8 cellular contexts compared by ENCODE assay signal in the genomic region with DNA sequence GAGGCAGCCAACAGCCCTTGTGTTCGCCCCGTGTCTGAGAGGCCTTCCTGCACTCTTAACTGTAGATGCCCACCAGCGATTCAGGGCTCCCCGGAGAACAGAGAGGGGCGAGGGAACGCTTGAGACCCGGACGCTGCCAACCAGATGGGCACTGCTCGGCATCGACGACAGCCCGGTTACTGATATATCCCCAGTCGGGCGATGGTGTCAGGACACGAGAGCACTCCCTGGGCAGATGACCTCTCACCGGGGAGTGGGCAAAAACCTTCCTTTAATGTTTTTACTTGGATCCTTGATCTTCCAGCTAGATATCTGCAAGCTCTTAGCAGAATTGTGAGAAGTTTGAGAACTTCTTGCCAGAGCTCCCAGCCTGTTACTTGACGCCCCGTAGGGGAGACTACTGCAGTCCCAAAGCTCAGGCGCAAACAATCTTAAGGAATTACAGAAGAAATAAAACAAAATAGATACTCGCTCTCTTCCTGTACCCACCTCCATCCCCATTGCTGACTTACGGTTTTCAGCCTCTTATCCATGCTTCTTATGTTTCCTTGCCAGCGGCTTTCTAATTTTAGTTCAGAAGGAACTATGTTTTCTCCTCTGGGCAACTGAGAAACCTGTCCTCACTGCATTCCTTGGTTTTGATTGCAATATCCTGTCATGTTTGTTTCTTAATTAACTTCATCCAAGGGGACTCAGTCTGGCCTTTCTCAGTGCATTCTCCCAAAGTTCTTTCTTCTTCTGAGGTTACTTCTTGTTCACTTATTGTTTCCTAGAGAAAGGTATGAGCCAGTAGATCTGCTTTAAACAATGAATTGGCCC. TPM values are rescaled to one million over a fixed set of nuclear protein-coding genes. Genes with fewer than 3 reads are reported as not detected.
DNase-seq lines count a peak whose midpoint lies in the region; ATAC-seq, FAIRE-seq and TF ChIP-seq lines count a peak whose summit lies in the region.

No MANE protein-coding gene starts in this region.

- no peak for TF ChIP-seq POLR2A in GM12891 (IDR thresholded peaks at IDR 0.05; ENCODE audit: low read depth, low read length)

- H4K20me1 ChIP-seq in SU-DHL-6 (ENCODE audit: low read depth, low read length): no peaks in the 10 kb centered on the region

- peaks cover 32% of the 10 kb centered on the region for H3K79me2 ChIP-seq in SU-DHL-6 (ENCODE audit: insufficient read depth, low read length)

- ATAC-seq in GM21717 (IDR thresholded peaks at IDR 0.05; ENCODE audit: unreplicated experiment): no peak

- peak overlapping the region; percentile 70 for H3K4me3 ChIP-seq in SU-DHL-6 (ENCODE audit: insufficient read depth, low read length, poor library complexity, severe bottlenecking)
- H3K4me3 ChIP-seq in rectal smooth muscle tissue (ENCODE audit: low read length): peak overlapping the region; percentile 97

- no peaks in the 10 kb centered on the region for H3K9me3 ChIP-seq in SU-DHL-6 (ENCODE audit: insufficient read depth, low read length)

- H3K27ac Mint-ChIP-seq in T-helper 2 cell treated with Interferon-gamma antibody and Interleukin-4, amounts not matched to agents 5 μg/mL and 100 μg/mL, for 36 hours: peak overlapping the region; percentile 93

- H3K9ac ChIP-seq in SU-DHL-6 (ENCODE audit: low read length) (peak overlapping the region; percentile 91), rectal smooth muscle tissue (ENCODE audit: low read length) (peak overlapping the region; percentile 96)

- peaks cover 12% of the 10 kb centered on the region for H3K4me1 ChIP-seq in rectal smooth muscle tissue (ENCODE audit: control insufficient read depth, insufficient read depth, low read length)

- no peaks in the 10 kb centered on the region for H3K9me3 Mint-ChIP-seq in T-helper 2 cell treated with Interferon-gamma antibody and Interleukin-4, amounts not matched to agents 5 μg/mL and 100 μg/mL, for 36 hours

- H3K27ac ChIP-seq in SU-DHL-6 (ENCODE audit: low read depth, low read length) (peak overlapping the region; percentile 82), rectal smooth muscle tissue (ENCODE audit: low read depth, low read length) (peak overlapping the region; percentile 98)

- peaks cover 11% of the 10 kb centered on the region for H3K36me3 Mint-ChIP-seq in T-helper 2 cell treated with Interferon-gamma antibody and Interleukin-4, amounts not matched to agents 5 μg/mL and 100 μg/mL, for 36 hours (ENCODE audit: low read depth)

- peak overlapping the region; percentile 55 for H2AFZ ChIP-seq in SU-DHL-6 (ENCODE audit: low read depth, low read length, severe bottlenecking)

- no peaks in the 10 kb centered on the region for H3K27me3 ChIP-seq in SU-DHL-6 (ENCODE audit: low read length)
- H3K27me3 ChIP-seq in rectal smooth muscle tissue (ENCODE audit: control insufficient read depth, insufficient read depth, low read length): no peaks in the 10 kb centered on the region

- H3K36me3 ChIP-seq in SU-DHL-6 (ENCODE audit: low read length) (no peaks in the 10 kb centered on the region), rectal smooth muscle tissue (ENCODE audit: control insufficient read depth, insufficient read depth, low read length) (no peaks in the 10 kb centered on the region)

- H3K4me3 Mint-ChIP-seq in T-helper 2 cell treated with Interferon-gamma antibody and Interleukin-4, amounts not matched to agents 5 μg/mL and 100 μg/mL, for 36 hours: peak overlapping the region; percentile 88

- no peak for DNase-seq in T-helper 2 cell treated with Interferon-gamma antibody and Interleukin-4, amounts not matched to agents 5 μg/mL and 100 μg/mL, for 36 hours (ENCODE audit: low spot score)
- DNase-seq in T-helper 2 cell (no peak), fibroblast of peridontal ligament (ENCODE audit: extremely low read depth) (peak; percentile 25), GM12891 (ENCODE audit: insufficient read length, low spot score) (no peak)
- no peak for DNase-seq in activated effector memory CD4-positive, alpha-beta T cell treated with Interleukin-2 at 50 U/mL for 16 hours

- TF ChIP-seq CTCF in SU-DHL-6 (IDR thresholded peaks at IDR 0.05; ENCODE audit: insufficient read depth, low read length, poor library complexity, severe bottlenecking): no peak

- no peaks in the 10 kb centered on the region for H3F3A ChIP-seq in SU-DHL-6 (ENCODE audit: insufficient read depth)

- no peak for FAIRE-seq in GM12891 (lab: Jason Lieb, UNC)

- peak overlapping the region; percentile 69 for H3K4me2 ChIP-seq in SU-DHL-6 (ENCODE audit: low read depth, low read length, poor library complexity, severe bottlenecking)

- H3K27me3 Mint-ChIP-seq in T-helper 2 cell treated with Interferon-gamma antibody and Interleukin-4, amounts not matched to agents 5 μg/mL and 100 μg/mL, for 36 hours (ENCODE audit: low read depth): no peaks in the 10 kb centered on the region

- no peaks in the 10 kb centered on the region for H3K9me2 ChIP-seq in SU-DHL-6 (replicated peaks; ENCODE audit: insufficient read depth, low read length)

- peaks cover 30% of the 10 kb centered on the region for H3K4me1 Mint-ChIP-seq in T-helper 2 cell treated with Interferon-gamma antibody and Interleukin-4, amounts not matched to agents 5 μg/mL and 100 μg/mL, for 36 hours (ENCODE audit: low read depth)

TF ChIP-seq in GM12891, 5 proteins besides CTCF, POLR2A, EP300 and RAD21:
- TF ChIP-seq TAF1 (IDR thresholded peaks at IDR 0.05; ENCODE audit: low read depth, low read length) (no peak), SPI1 (IDR thresholded peaks at IDR 0.05; ENCODE audit: low read depth, low read length) (no peak), POLR2AphosphoS5 (IDR thresholded peaks at IDR 0.05; ENCODE audit: low read depth, low read length) (no peak), POU2F2 (IDR thresholded peaks at IDR 0.05; ENCODE audit: low read depth, low read length) (no peak), PAX5 (IDR thresholded peaks at IDR 0.05; ENCODE audit: insufficient read depth, low read length, severe bottlenecking) (no peak)

RNA-seq across cellular contexts. Expression of gene SP2, which starts 0.8 kb away (rescaled TPM):
- polyA plus RNA-seq in GM12891 (2012; ENCODE audit: low read depth, missing spikeins): 9.9 TPM

RNA-seq across cellular contexts. Expression of gene PNPO, which starts 44.5 kb away (rescaled TPM):
- 14.5 TPM for polyA plus RNA-seq in GM12891 (2012; ENCODE audit: low read depth, missing spikeins)

RNA-seq across cellular contexts. Expression of gene SP6, which starts 45.9 kb away (rescaled TPM):
- 0.09 TPM for polyA plus RNA-seq in GM12891 (2012; ENCODE audit: low read depth, missing spikeins)

RNA-seq across cellular contexts. Expression of gene SCRN2, which starts 55.8 kb away (rescaled TPM):
- 21.0 TPM for polyA plus RNA-seq in GM12891 (2012; ENCODE audit: low read depth, missing spikeins)
